Comparison of ENCODE assay signal across 8 cellular contexts in genomic region chr21:32278068-32278467, GRCh38. TPM values are rescaled to one million over a fixed set of nuclear protein-coding genes. Genes with fewer than 3 reads are reported as not detected.
DNase-seq lines count a peak whose midpoint lies in the region; ATAC-seq, FAIRE-seq and TF ChIP-seq lines count a peak whose summit lies in the region.

No MANE protein-coding gene starts in this region.

- intact Hi-C loops in CD4-positive, alpha-beta T cell (cut with DNase I, micrococcal nuclease), result loop anchor here (2.0 to 10.0 kb wide), 5 partner anchors 115 to 613 kb away; partner anchors contain the start of genes CFAP298 (in 1 of the 2), SCAF4 (in 1 of the 2) and URB1 (in 1 of the 2)

- peak overlapping the region; percentile 61 to 81 for H3K4me3 ChIP-seq in small intestine (ENCODE audit: low read depth in 1 of 2, low read length in 2 of 2)

- no peaks in the 10 kb centered on the region for H3K27me3 Mint-ChIP-seq in CD4-positive, alpha-beta T cell
- H3K27me3 Mint-ChIP-seq in HFFc6 (ENCODE audit: insufficient read depth) (peaks cover 3% of the 10 kb centered on the region), glutamatergic neuron (ENCODE audit: unreplicated experiment) (peaks cover 3% of the 10 kb centered on the region)
- H3K27me3 Mint-ChIP-seq in T-helper 2 cell treated with Interferon-gamma antibody and Interleukin-4, amounts not matched to agents 5 μg/mL and 100 μg/mL, for 36 hours (ENCODE audit: low read depth), result no peaks in the 10 kb centered on the region

- peak overlapping the region; percentile 94 for H3K27ac Mint-ChIP-seq in CD4-positive, alpha-beta T cell
- peak overlapping the region; percentile 87 for H3K27ac Mint-ChIP-seq in HFFc6
- peak overlapping the region; percentile 68 for H3K27ac Mint-ChIP-seq in T-helper 2 cell treated with Interferon-gamma antibody and Interleukin-4, amounts not matched to agents 5 μg/mL and 100 μg/mL, for 36 hours
- peak overlapping the region; percentile 69 for H3K27ac Mint-ChIP-seq in glutamatergic neuron (ENCODE audit: unreplicated experiment)

- H3K27me3 ChIP-seq in CD4-positive, alpha-beta T cell (ENCODE audit: control insufficient read depth, insufficient read depth, low read length), result no peaks in the 10 kb centered on the region
- H3K27me3 ChIP-seq in small intestine (ENCODE audit: control insufficient read depth in 2 of 2, insufficient read depth in 2 of 2, low read length in 2 of 2), result no peaks in the 10 kb centered on the region

- peaks cover 2 to 5% of the 10 kb centered on the region in 2 donors for H3K4me1 ChIP-seq in small intestine (ENCODE audit: control insufficient read depth in 2 of 2, insufficient read depth in 1 of 2, low read depth in 1 of 2, low read length in 1 of 2)

- H3K9me3 Mint-ChIP-seq in CD4-positive, alpha-beta T cell, result no peaks in the 10 kb centered on the region
- H3K9me3 Mint-ChIP-seq in HFFc6 (no peaks in the 10 kb centered on the region), glutamatergic neuron (ENCODE audit: unreplicated experiment) (peaks cover 8% of the 10 kb centered on the region)
- H3K9me3 Mint-ChIP-seq in T-helper 2 cell treated with Interferon-gamma antibody and Interleukin-4, amounts not matched to agents 5 μg/mL and 100 μg/mL, for 36 hours, result no peaks in the 10 kb centered on the region

- H3K4me1 Mint-ChIP-seq in CD4-positive, alpha-beta T cell (ENCODE audit: low read depth), result peaks cover 29% of the 10 kb centered on the region
- peaks cover 25% of the 10 kb centered on the region for H3K4me1 Mint-ChIP-seq in HFFc6 (ENCODE audit: low read depth)
- H3K4me1 Mint-ChIP-seq in T-helper 2 cell treated with Interferon-gamma antibody and Interleukin-4, amounts not matched to agents 5 μg/mL and 100 μg/mL, for 36 hours (ENCODE audit: low read depth), result peaks cover 16% of the 10 kb centered on the region
- peaks cover 3% of the 10 kb centered on the region for H3K4me1 Mint-ChIP-seq in glutamatergic neuron (ENCODE audit: low read depth, unreplicated experiment)

- peaks cover 22% of the 10 kb centered on the region for H3K36me3 Mint-ChIP-seq in CD4-positive, alpha-beta T cell (ENCODE audit: low read depth)
- peaks cover 9% of the 10 kb centered on the region for H3K36me3 Mint-ChIP-seq in HFFc6 (ENCODE audit: low read depth)
- H3K36me3 Mint-ChIP-seq in T-helper 2 cell treated with Interferon-gamma antibody and Interleukin-4, amounts not matched to agents 5 μg/mL and 100 μg/mL, for 36 hours (ENCODE audit: low read depth), result peaks cover 12% of the 10 kb centered on the region
- H3K36me3 Mint-ChIP-seq in glutamatergic neuron (ENCODE audit: unreplicated experiment), result peaks cover 4% of the 10 kb centered on the region

- no peaks in the 10 kb centered on the region for H3K9me3 ChIP-seq in CD4-positive, alpha-beta T cell (ENCODE audit: control insufficient read depth, low read length)
- H3K9me3 ChIP-seq in small intestine (ENCODE audit: control insufficient read depth, low read depth), result no peaks in the 10 kb centered on the region

- no peak overlapping the region for H3K27ac ChIP-seq in CD4-positive, alpha-beta T cell (ENCODE audit: low read depth, low read length)
- no peak overlapping the region for H3K27ac ChIP-seq in small intestine (ENCODE audit: low read depth in 1 of 2, low read length in 1 of 2)

- no peak for FAIRE-seq in small intestine (lab: Jason Lieb, UNC)
- FAIRE-seq in HTR-8/SVneo (lab: Jason Lieb, UNC), result no peak

- POLR2A ChIA-PET in CD4-positive, alpha-beta T cell (lab: Charles Lee), result no interaction called here

- WGBS in small intestine, 3 donors, result 4% methylated on average over 6 of the region's 6 CpGs

- ATAC-seq in CD4-positive, alpha-beta T cell (ENCODE audit: poor library complexity), result no peak
- ATAC-seq in GM18868 (IDR thresholded peaks at IDR 0.05; ENCODE audit: unreplicated experiment), result no peak

- no peaks in the 10 kb centered on the region for H3K36me3 ChIP-seq in small intestine (ENCODE audit: control insufficient read depth in 2 of 2, insufficient read depth in 2 of 2, low read length in 2 of 2)

- CTCF ChIA-PET in CD4-positive, alpha-beta T cell (lab: Charles Lee), result no interaction called here

- H3K4me3 Mint-ChIP-seq in CD4-positive, alpha-beta T cell, result peak overlapping the region; percentile 99
- peak overlapping the region; percentile 100 for H3K4me3 Mint-ChIP-seq in HFFc6
- peak overlapping the region; percentile 99 for H3K4me3 Mint-ChIP-seq in T-helper 2 cell treated with Interferon-gamma antibody and Interleukin-4, amounts not matched to agents 5 μg/mL and 100 μg/mL, for 36 hours
- peak overlapping the region; percentile 97 for H3K4me3 Mint-ChIP-seq in glutamatergic neuron (ENCODE audit: unreplicated experiment)

- DNase-seq in CD4-positive, alpha-beta T cell, result no peak
- DNase-seq in HFFc6, result peak; percentile 19
- no peak for DNase-seq in T-helper 2 cell treated with Interferon-gamma antibody and Interleukin-4, amounts not matched to agents 5 μg/mL and 100 μg/mL, for 36 hours (ENCODE audit: low spot score)
- DNase-seq in glutamatergic neuron, result no peak
- no peak for DNase-seq in small intestine
- DNase-seq in T-helper 9 cell, result no peak
- DNase-seq in HTR-8/SVneo (ENCODE audit: insufficient read length, low spot score), result no peak

- no peak for TF ChIP-seq CTCF in CD4-positive, alpha-beta T cell (IDR thresholded peaks at IDR 0.05)
- TF ChIP-seq CTCF in HFFc6 (IDR thresholded peaks at IDR 0.05) (no peak), glutamatergic neuron (IDR thresholded peaks at IDR 0.05; ENCODE audit: partially characterized antibody, unreplicated experiment) (no peak)

RNA-seq across cellular contexts. Expression of gene MIS18A, which starts 0.8 kb away (rescaled TPM):
- 1 to 10 TPM; 2.7 to 3.0 TPM for total RNA-seq in CD4-positive, alpha-beta T cell
- 10 to 100 TPM in 5 of 6 experiments, 1 to 10 TPM in 1; 8.6 to 17.4 (median 14.9) TPM for total RNA-seq in HFFc6 (2021; fragmentation: NEBNext Ultra II Directional; extraction: Animal tissue kit (Norgen Biotek cat#: 25700))
- total RNA-seq in glutamatergic neuron (ENCODE audit: unreplicated experiment), result 12.6 TPM
- 10 to 100 TPM in 1 of 3 donors, 1 to 10 TPM in 2; 3.4 to 18.1 (median 3.5) TPM for polyA plus RNA-seq in small intestine

RNA-seq across cellular contexts. Expression of gene MRAP, which starts 20.6 kb away (rescaled TPM):
- total RNA-seq in CD4-positive, alpha-beta T cell, result not detected
- total RNA-seq in HFFc6 (2021; fragmentation: NEBNext Ultra II Directional; extraction: Animal tissue kit (Norgen Biotek cat#: 25700)), result not detected
- total RNA-seq in glutamatergic neuron (ENCODE audit: unreplicated experiment), result not detected
- polyA plus RNA-seq in small intestine, result 1 to 10 TPM in 1 of 3 donors, not detected in 2; 8.5 TPM
